ENCODE assay signal across 7 cellular contexts in genomic region chr9:129980224-129980623, GRCh38.
DNase-seq lines count a peak whose midpoint lies in the region; ATAC-seq and TF ChIP-seq lines count a peak whose summit lies in the region.
"Not testable (repeated sequence)": the region's sequence is repeated elsewhere in the genome, so short reads cannot be mapped to it uniquely, and the experiment has no call there.

No MANE protein-coding gene starts in this region.

- CTCF ChIA-PET in CD4-positive, alpha-beta T cell (lab: Charles Lee), result not testable (repeated sequence)

- not testable (repeated sequence) for H3K9me3 Mint-ChIP-seq in CD4-positive, alpha-beta T cell; activated T-cell treated with anti-CD3 and anti-CD28 coated beads, Interleukin-2, amount 50 U/mL, for 72 hours; dendritic cell treated with granulocyte-macrophage colony-stimulating factor and Interleukin-4, amounts not matched to agents 40 ng/mL and 50 ng/mL, for 4 days; immature natural killer cell; natural killer cell treated with Interleukin-12 subunit alpha and Interleukin-12 subunit beta and Interleukin-15 and Interleukin-18, amount 100 ng/mL, for 72 hours; stimulated activated naive CD8-positive, alpha-beta T cell treated with anti-CD3 and anti-CD28 coated beads, Interleukin-15, Interleukin-2, amounts not matched to agents 100 ng/mL and 50 ng/mL, for 24 hours

- H3K9me3 ChIP-seq in CD4-positive, alpha-beta T cell (ENCODE audit: control insufficient read depth, low read length); T-helper 17 cell (ENCODE audit: control insufficient read depth, low read length, poor library complexity, severe bottlenecking): not testable (repeated sequence)

- H3K27ac ChIP-seq in CD4-positive, alpha-beta T cell (ENCODE audit: low read depth, low read length), result not testable (repeated sequence)

- H3K4me3 Mint-ChIP-seq in CD4-positive, alpha-beta T cell; T-helper 17 cell; activated T-cell treated with anti-CD3 and anti-CD28 coated beads, Interleukin-2, amount 50 U/mL, for 72 hours; dendritic cell treated with granulocyte-macrophage colony-stimulating factor and Interleukin-4, amounts not matched to agents 40 ng/mL and 50 ng/mL, for 4 days; natural killer cell treated with Interleukin-12 subunit alpha and Interleukin-12 subunit beta and Interleukin-15 and Interleukin-18, amount 100 ng/mL, for 72 hours; stimulated activated naive CD8-positive, alpha-beta T cell treated with anti-CD3 and anti-CD28 coated beads, Interleukin-15, Interleukin-2, amounts not matched to agents 100 ng/mL and 50 ng/mL, for 24 hours: not testable (repeated sequence)
- H3K4me3 Mint-ChIP-seq in immature natural killer cell, result peak overlapping the region; percentile 48 to 62 (median 57)

- peaks cover 67% of the 10 kb centered on the region for H3K36me3 Mint-ChIP-seq in CD4-positive, alpha-beta T cell (ENCODE audit: low read depth)
- peaks cover 10% of the 10 kb centered on the region for H3K36me3 Mint-ChIP-seq in T-helper 17 cell (ENCODE audit: low read depth)
- H3K36me3 Mint-ChIP-seq in activated T-cell treated with anti-CD3 and anti-CD28 coated beads, Interleukin-2, amount 50 U/mL, for 72 hours (ENCODE audit: insufficient read depth in 2 of 2), result peaks cover 17 to 52% of the 10 kb centered on the region in 2 donors
- peaks cover 62% of the 10 kb centered on the region for H3K36me3 Mint-ChIP-seq in dendritic cell treated with granulocyte-macrophage colony-stimulating factor and Interleukin-4, amounts not matched to agents 40 ng/mL and 50 ng/mL, for 4 days (ENCODE audit: low read depth)
- H3K36me3 Mint-ChIP-seq in immature natural killer cell, result peaks cover 9 to 23% (median 10%) of the 10 kb centered on the region in 3 donors
- H3K36me3 Mint-ChIP-seq in natural killer cell treated with Interleukin-12 subunit alpha and Interleukin-12 subunit beta and Interleukin-15 and Interleukin-18, amount 100 ng/mL, for 72 hours, result not testable (repeated sequence)
- peaks cover 66% of the 10 kb centered on the region for H3K36me3 Mint-ChIP-seq in stimulated activated naive CD8-positive, alpha-beta T cell treated with anti-CD3 and anti-CD28 coated beads, Interleukin-15, Interleukin-2, amounts not matched to agents 100 ng/mL and 50 ng/mL, for 24 hours (ENCODE audit: low read depth)

- intact Hi-C loops in CD4-positive, alpha-beta T cell (cut with DNase I, micrococcal nuclease), result not testable (repeated sequence)
- intact Hi-C loops in dendritic cell treated with granulocyte-macrophage colony-stimulating factor and Interleukin-4, amounts not matched to agents 40 ng/mL and 50 ng/mL, for 4 days (cut with micrococcal nuclease), result loop anchor here (10.0 kb wide), 1 partner anchor 55 kb away; no protein-coding TSS in a partner anchor

- POLR2A ChIA-PET in CD4-positive, alpha-beta T cell (lab: Charles Lee), result not testable (repeated sequence)

- not testable (repeated sequence) for DNase-seq in CD4-positive, alpha-beta T cell; T-helper 17 cell; activated T-cell treated with anti-CD3 and anti-CD28 coated beads, Interleukin-2, amount 50 U/mL, for 72 hours; natural killer cell treated with Interleukin-12 subunit alpha and Interleukin-12 subunit beta and Interleukin-15 and Interleukin-18, amount 100 ng/mL, for 72 hours (ENCODE audit: low spot score)
- DNase-seq in immature natural killer cell, result peak; percentile 39 to 42 (median 42)

- H3K4me1 Mint-ChIP-seq in CD4-positive, alpha-beta T cell (ENCODE audit: low read depth), result peaks cover 46% of the 10 kb centered on the region
- H3K4me1 Mint-ChIP-seq in T-helper 17 cell (peaks cover 25% of the 10 kb centered on the region), immature natural killer cell (peaks cover 60 to 62% of the 10 kb centered on the region in 2 donors)
- H3K4me1 Mint-ChIP-seq in activated T-cell treated with anti-CD3 and anti-CD28 coated beads, Interleukin-2, amount 50 U/mL, for 72 hours (ENCODE audit: low read depth), result peaks cover 48% of the 10 kb centered on the region
- H3K4me1 Mint-ChIP-seq in dendritic cell treated with granulocyte-macrophage colony-stimulating factor and Interleukin-4, amounts not matched to agents 40 ng/mL and 50 ng/mL, for 4 days (ENCODE audit: low read depth), result peaks cover 52% of the 10 kb centered on the region
- peaks cover 20 to 35% of the 10 kb centered on the region in 2 donors for H3K4me1 Mint-ChIP-seq in natural killer cell treated with Interleukin-12 subunit alpha and Interleukin-12 subunit beta and Interleukin-15 and Interleukin-18, amount 100 ng/mL, for 72 hours (ENCODE audit: low read depth in 2 of 2)
- H3K4me1 Mint-ChIP-seq in stimulated activated naive CD8-positive, alpha-beta T cell treated with anti-CD3 and anti-CD28 coated beads, Interleukin-15, Interleukin-2, amounts not matched to agents 100 ng/mL and 50 ng/mL, for 24 hours (ENCODE audit: low read depth), result peaks cover 50% of the 10 kb centered on the region

- H3K27ac Mint-ChIP-seq in CD4-positive, alpha-beta T cell, result peak overlapping the region; percentile 1
- H3K27ac Mint-ChIP-seq in T-helper 17 cell (peak overlapping the region; percentile 66), immature natural killer cell (peak overlapping the region; percentile 60 to 79 (median 72))
- peak overlapping the region; percentile 28 for H3K27ac Mint-ChIP-seq in activated T-cell treated with anti-CD3 and anti-CD28 coated beads, Interleukin-2, amount 50 U/mL, for 72 hours
- H3K27ac Mint-ChIP-seq in dendritic cell treated with granulocyte-macrophage colony-stimulating factor and Interleukin-4, amounts not matched to agents 40 ng/mL and 50 ng/mL, for 4 days, result peak overlapping the region; percentile 92
- H3K27ac Mint-ChIP-seq in natural killer cell treated with Interleukin-12 subunit alpha and Interleukin-12 subunit beta and Interleukin-15 and Interleukin-18, amount 100 ng/mL, for 72 hours, result peak overlapping the region; percentile 26 to 76
- H3K27ac Mint-ChIP-seq in stimulated activated naive CD8-positive, alpha-beta T cell treated with anti-CD3 and anti-CD28 coated beads, Interleukin-15, Interleukin-2, amounts not matched to agents 100 ng/mL and 50 ng/mL, for 24 hours, result peak overlapping the region; percentile 45

- H3K27me3 Mint-ChIP-seq in CD4-positive, alpha-beta T cell; T-helper 17 cell; activated T-cell treated with anti-CD3 and anti-CD28 coated beads, Interleukin-2, amount 50 U/mL, for 72 hours (ENCODE audit: low read depth); dendritic cell treated with granulocyte-macrophage colony-stimulating factor and Interleukin-4, amounts not matched to agents 40 ng/mL and 50 ng/mL, for 4 days; immature natural killer cell (ENCODE audit: low read depth in 3 of 3); natural killer cell treated with Interleukin-12 subunit alpha and Interleukin-12 subunit beta and Interleukin-15 and Interleukin-18, amount 100 ng/mL, for 72 hours; stimulated activated naive CD8-positive, alpha-beta T cell treated with anti-CD3 and anti-CD28 coated beads, Interleukin-15, Interleukin-2, amounts not matched to agents 100 ng/mL and 50 ng/mL, for 24 hours: not testable (repeated sequence)

- ATAC-seq in CD4-positive, alpha-beta T cell (ENCODE audit: poor library complexity); T-helper 17 cell; activated T-cell treated with anti-CD3 and anti-CD28 coated beads, Interleukin-2, amount 50 U/mL, for 72 hours (replicated peaks in 1 of 2); natural killer cell treated with Interleukin-12 subunit alpha and Interleukin-12 subunit beta and Interleukin-15 and Interleukin-18, amount 100 ng/mL, for 72 hours: not testable (repeated sequence)

- H3K27me3 ChIP-seq in CD4-positive, alpha-beta T cell (ENCODE audit: control insufficient read depth, insufficient read depth, low read length), result not testable (repeated sequence)

- not testable (repeated sequence) for TF ChIP-seq CTCF in CD4-positive, alpha-beta T cell (IDR thresholded peaks at IDR 0.05)

Comparison
In these comparisons a context has a peak if more than half of its experiments do, and no peak if none do; other contexts are left out.
1. H3K27ac Mint-ChIP-seq: peak in every context shown above with its lines; median percentile 92 in dendritic cell treated with granulocyte-macrophage colony-stimulating factor and Interleukin-4, amounts not matched to agents 40 ng/mL and 50 ng/mL, for 4 days; 72 in immature natural killer cell; 66 in T-helper 17 cell; 51 in natural killer cell treated with Interleukin-12 subunit alpha and Interleukin-12 subunit beta and Interleukin-15 and Interleukin-18, amount 100 ng/mL, for 72 hours; 45 in stimulated activated naive CD8-positive, alpha-beta T cell treated with anti-CD3 and anti-CD28 coated beads, Interleukin-15, Interleukin-2, amounts not matched to agents 100 ng/mL and 50 ng/mL, for 24 hours; 28 in activated T-cell treated with anti-CD3 and anti-CD28 coated beads, Interleukin-2, amount 50 U/mL, for 72 hours; 1 in CD4-positive, alpha-beta T cell.